In the genomic region with DNA sequence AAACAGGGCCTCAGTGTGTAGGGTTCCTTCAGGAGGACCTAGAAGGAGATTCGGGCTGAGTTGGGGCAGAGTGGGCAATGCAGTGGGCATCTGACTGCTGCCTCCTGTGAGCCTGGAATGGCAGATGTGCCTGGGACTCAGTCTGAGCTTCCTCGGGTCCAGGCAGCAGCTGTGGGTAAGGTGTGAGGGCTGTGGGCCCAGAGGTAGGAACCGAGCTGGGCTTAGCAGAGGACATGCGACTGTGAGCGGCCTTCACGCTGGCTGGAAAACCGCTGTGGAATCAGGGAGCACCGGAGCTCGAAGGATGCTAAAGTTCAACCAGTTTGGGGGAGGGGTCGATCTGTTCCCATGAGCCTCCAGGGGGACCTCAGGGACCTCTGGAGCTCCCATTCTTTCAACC, we compare ENCODE assay signal across 26 cellular contexts.
DNase-seq lines count a peak whose midpoint lies in the region; ATAC-seq and TF ChIP-seq lines count a peak whose summit lies in the region.
"Had no signal": no experiment of that assay in that cellular context is flagged by ENCODE, and none has a peak within 500 bp of the region (broad histone marks: within the 10 kb centered on the region; RNA-seq: fewer than 3 reads in every experiment).

No MANE protein-coding gene starts in this region.

- no peak overlapping the region for H3K18ac ChIP-seq in trophoblast cell (ENCODE audit: low read length)

- H3K27ac Mint-ChIP-seq in activated B cell treated with CpG ODN at 0.5 μM for 24 hours = peak overlapping the region; percentile 53
- H3K27ac Mint-ChIP-seq in memory B cell = peak overlapping the region; percentile 85
- H3K27ac Mint-ChIP-seq: CD8-positive, alpha-beta T cell; HFFc6 had no signal

- in situ Hi-C loops in mammary epithelial cell (cut with MboI; ENCODE audit: low sequenced_read_pairs in 2 of 2) = loop anchor here in 1 of 2 donors (25.0 kb wide), 2 partner anchors 365 to 465 kb away; no protein-coding TSS in a partner anchor

- no peak overlapping the region for H3K4me3 Mint-ChIP-seq in activated B cell treated with CpG ODN at 0.5 μM for 24 hours
- no peak overlapping the region for H3K4me3 Mint-ChIP-seq in memory B cell
- H3K4me3 Mint-ChIP-seq: CD8-positive, alpha-beta T cell; HFFc6 had no signal

- no peak overlapping the region for H3K4me3 ChIP-seq in H7 (ENCODE audit: insufficient read depth, low read depth, low read length)
- peak overlapping the region; percentile 1 for H3K4me3 ChIP-seq in trophoblast cell (ENCODE audit: low read depth, low read length)
- H3K4me3 ChIP-seq in mammary epithelial cell (replicated peaks in 1 of 3; ENCODE audit: insufficient read depth in 1 of 3, low read depth in 2 of 3, low read length in 3 of 3) = no peak overlapping the region
- H3K4me3 ChIP-seq: A549, HAP-1, PC-9, SJSA1 had no signal

- BruUV-seq in mammary epithelial cell (replicated peaks; lab: Mats Ljungman, UMichigan) = no TSS peak

- H3K36me3 Mint-ChIP-seq in activated B cell treated with CpG ODN at 0.5 μM for 24 hours (ENCODE audit: low read depth) = peaks cover 97% of the 10 kb centered on the region
- peaks cover 37% of the 10 kb centered on the region for H3K36me3 Mint-ChIP-seq in memory B cell
- H3K36me3 Mint-ChIP-seq: CD8-positive, alpha-beta T cell had no signal

- no peak overlapping the region for H4K91ac ChIP-seq in trophoblast cell (ENCODE audit: low read depth, low read length)

- no peaks in the 10 kb centered on the region for H3K79me2 ChIP-seq in trophoblast cell (ENCODE audit: control insufficient read depth, insufficient read depth, low read length, poor library complexity)
- H3K79me2 ChIP-seq in mammary epithelial cell (ENCODE audit: insufficient read depth, low read length) = no peaks in the 10 kb centered on the region

- CTCF ChIA-PET in activated B cell treated with CpG ODN at 0.5 μM for 24 hours (lab: Charles Lee) = no interaction called here
- CTCF ChIA-PET in mammary epithelial cell (lab: Charles Lee; ENCODE audit: low non-redundant PET) = no interaction called here

- no peak overlapping the region for H2AK5ac ChIP-seq in trophoblast cell (ENCODE audit: low read length)

- H2AFZ ChIP-seq in trophoblast cell (ENCODE audit: insufficient read depth, low read length, poor library complexity) (no peak overlapping the region), mammary epithelial cell (ENCODE audit: low read depth, low read length) (no peak overlapping the region)
- H2AFZ ChIP-seq: PC-9 had no signal

- H3K9me3 ChIP-seq in trophoblast cell (ENCODE audit: insufficient read depth, low read depth, low read length) = no peaks in the 10 kb centered on the region
- H3K9me3 ChIP-seq in mammary epithelial cell (replicated peaks; ENCODE audit: insufficient read depth, low read length) = no peaks in the 10 kb centered on the region
- H3K9me3 ChIP-seq: A549, Caco-2, HAP-1, SJSA1 had no signal

- POLR2A ChIA-PET in activated B cell treated with CpG ODN at 0.5 μM for 24 hours (lab: Charles Lee) = no interaction called here

- intact Hi-C loops in activated B cell treated with CpG ODN at 0.5 μM for 24 hours (cut with micrococcal nuclease) (no loop called here), mammary epithelial cell (cut with micrococcal nuclease) (no loop called here)

- no peak overlapping the region for H3K27ac ChIP-seq in trophoblast cell (ENCODE audit: low read depth, low read length)
- no peak overlapping the region for H3K27ac ChIP-seq in mammary epithelial cell (ENCODE audit: insufficient read depth, low read depth, low read length)
- H3K27ac ChIP-seq: A549, PC-9, SJSA1 had no signal

- no peak overlapping the region for H2BK120ac ChIP-seq in trophoblast cell (ENCODE audit: insufficient read depth, low read length, poor library complexity)

- H3K4me2 ChIP-seq in trophoblast cell (ENCODE audit: low read length) = no peak overlapping the region
- H3K4me2 ChIP-seq in mammary epithelial cell (ENCODE audit: insufficient read depth, low read depth, low read length) = no peak overlapping the region
- H3K4me2 ChIP-seq: A549, PC-9 had no signal

- H4K8ac ChIP-seq in trophoblast cell (ENCODE audit: low read depth, low read length) = no peak overlapping the region

- dilution Hi-C loops in mammary epithelial cell (cut with HindIII; ENCODE audit: low sequenced_read_pairs) = no loop called here

- no peaks in the 10 kb centered on the region for H3K27me3 ChIP-seq in H7 (ENCODE audit: control insufficient read depth, insufficient read depth, low read length)
- H3K27me3 ChIP-seq in trophoblast cell (ENCODE audit: insufficient read depth, low read length) = no peaks in the 10 kb centered on the region
- peaks cover 22% of the 10 kb centered on the region for H3K27me3 ChIP-seq in mammary epithelial cell (ENCODE audit: insufficient read depth, low read length)

- no peaks in the 10 kb centered on the region for H3K4me1 ChIP-seq in trophoblast cell (ENCODE audit: control insufficient read depth in 1 of 2, insufficient read depth in 2 of 2, low read length in 2 of 2)
- no peaks in the 10 kb centered on the region for H3K4me1 ChIP-seq in mammary epithelial cell (ENCODE audit: insufficient read depth, low read length)
- H3K4me1 ChIP-seq: A549, HAP-1, SJSA1 had no signal

- H3K4me1 Mint-ChIP-seq in activated B cell treated with CpG ODN at 0.5 μM for 24 hours (peaks cover 32% of the 10 kb centered on the region), memory B cell (peaks cover 30% of the 10 kb centered on the region)

- H3K23ac ChIP-seq in trophoblast cell (ENCODE audit: low read length) = no peak overlapping the region

- H3K9ac ChIP-seq in trophoblast cell (ENCODE audit: low read length) = no peak overlapping the region
- H3K9ac ChIP-seq in mammary epithelial cell (ENCODE audit: insufficient read depth, low read length) = no peak overlapping the region

- H3K36me3 ChIP-seq in H7 (replicated peaks; ENCODE audit: control insufficient read depth, insufficient read depth, low read length) (no peaks in the 10 kb centered on the region), trophoblast cell (ENCODE audit: control insufficient read depth in 1 of 2, insufficient read depth in 2 of 2, low read length in 2 of 2) (no peaks in the 10 kb centered on the region), mammary epithelial cell (ENCODE audit: insufficient read depth, low read length) (no peaks in the 10 kb centered on the region)
- H3K36me3 ChIP-seq: HAP-1, SJSA1 had no signal

- no peak overlapping the region for H3K4ac ChIP-seq in trophoblast cell (ENCODE audit: low read depth, low read length)

- TF ChIP-seq CTCF in activated B cell treated with CpG ODN at 0.5 μM for 24 hours (IDR thresholded peaks at IDR 0.05) = no peak
- TF ChIP-seq CTCF in mammary epithelial cell (conservative IDR thresholded peaks at IDR 0.05 in 1 of 2, IDR thresholded peaks at IDR 0.05 in 1 of 2; ENCODE audit: extremely low read depth in 1 of 2, insufficient read depth in 1 of 2, low read depth in 1 of 2, low read length in 2 of 2) = no peak

- WGBS in trophoblast cell (ENCODE audit: extremely low coverage, insufficient coverage, insufficient read length) = no CpG with 5 or more reads among the region's 10 CpGs
- WGBS in mammary epithelial cell (ENCODE audit: low coverage, missing lambda C conversion rate) = 83% methylated on average over 10 of the region's 10 CpGs

- no peak overlapping the region for H2BK5ac ChIP-seq in trophoblast cell (ENCODE audit: low read depth, low read length, poor library complexity)

- H4K20me1 ChIP-seq in mammary epithelial cell (ENCODE audit: insufficient read depth, low read length) = no peaks in the 10 kb centered on the region

- peak; percentile 42 for DNase-seq in H7
- DNase-seq in activated B cell treated with CpG ODN at 0.5 μM for 24 hours = no peak
- no peak for DNase-seq in memory B cell (ENCODE audit: low spot score in 2 of 2)
- DNase-seq in trophoblast cell = no peak
- DNase-seq in mammary epithelial cell = no peak
- DNase-seq in stimulated activated CD4-positive, alpha-beta T cell treated with anti-CD3 and anti-CD28 coated beads, Interleukin-4, amount 100 ng/mL, for 24 hours = no peak
- DNase-seq in CD1c-positive myeloid dendritic cell (ENCODE audit: extremely low spot score) = no peak
- DNase-seq in activated CD4-positive, alpha-beta T cell treated with anti-CD3 and anti-CD28 coated beads, Interleukin-2, amount 50 U/mL, for 1 hour = no peak
- DNase-seq: AML-193; C1 segment of cervical spinal cord; Caco-2; CD8-positive, alpha-beta T cell; DMS 273 treated with DMSO at 0.1 percent for 48 hours; DMS79; GF-D8; HFFc6; NCI-H1092; NCI-H1417 treated with DMSO at 0.1 percent for 48 hours; NCI-H1694 treated with DMSO at 0.1 percent for 48 hours; NCI-H2227 treated with DMSO at 0.1 percent for 48 hours; NCI-H526 treated with DMSO at 0.1 percent for 48 hours; PC-9; Right ventricle myocardium superior had no signal

- H4K12ac ChIP-seq in trophoblast cell (ENCODE audit: low read depth, low read length) = no peak overlapping the region

- H3K27me3 Mint-ChIP-seq in activated B cell treated with CpG ODN at 0.5 μM for 24 hours (no peaks in the 10 kb centered on the region), memory B cell (no peaks in the 10 kb centered on the region)

- ATAC-seq in activated B cell treated with CpG ODN at 0.5 μM for 24 hours (ENCODE audit: low read depth) (no peak), memory B cell (ENCODE audit: low read depth) (no peak)
- ATAC-seq: CD8-positive, alpha-beta T cell had no signal

- no peak overlapping the region for H2BK12ac ChIP-seq in trophoblast cell (ENCODE audit: low read length)

- no peaks in the 10 kb centered on the region for H3K9me3 Mint-ChIP-seq in activated B cell treated with CpG ODN at 0.5 μM for 24 hours
- no peaks in the 10 kb centered on the region for H3K9me3 Mint-ChIP-seq in memory B cell
- H3K9me3 Mint-ChIP-seq: CD8-positive, alpha-beta T cell; HFFc6 had no signal

- no peak overlapping the region for H3K14ac ChIP-seq in trophoblast cell (ENCODE audit: low read length)

- no peaks in the 10 kb centered on the region for H3K79me1 ChIP-seq in trophoblast cell (ENCODE audit: low read length)
